In genomic region chr19:49468746-49469447, GRCh38 we compare ENCODE assay signal across 8 cellular contexts. TPM values are rescaled to one million over a fixed set of nuclear protein-coding genes. Genes with fewer than 3 reads are reported as not detected.
DNase-seq lines count a peak whose midpoint lies in the region; ATAC-seq and TF ChIP-seq lines count a peak whose summit lies in the region.

No MANE protein-coding gene starts in this region.

- DNase-seq in DMS153 treated with DMSO at 0.1 percent for 48 hours (lab: John Stamatoyannopoulos, UW; ENCODE audit: unreplicated experiment): peak; percentile 25
- DNase-seq in NCI-H1436 treated with DMSO at 0.1 percent for 48 hours (lab: John Stamatoyannopoulos, UW): peak; percentile 96
- peak; percentile 61 to 89 for DNase-seq in activated CD8-positive, alpha-beta memory T cell treated with anti-CD3 and anti-CD28 coated beads for 1 hour (ENCODE audit: extremely low read depth in 1 of 2, low read depth in 1 of 2)
- DNase-seq in esophagus muscularis mucosa (ENCODE audit: extremely low spot score): peak; percentile 95
- DNase-seq in posterior vena cava (ENCODE audit: low spot score): peak; percentile 91
- no peak for DNase-seq in putamen (ENCODE audit: low spot score)

- ATAC-seq in GM21723 (IDR thresholded peaks at IDR 0.05; ENCODE audit: unreplicated experiment) (peak; percentile 67), GM21390 (IDR thresholded peaks at IDR 0.05; ENCODE audit: unreplicated experiment) (no peak)

- peaks cover 29 to 35% (median 32%) of the 10 kb centered on the region in 4 donors for H3K4me1 ChIP-seq in esophagus muscularis mucosa

- intact Hi-C loops in esophagus muscularis mucosa (cut with DNase I): no loop called here
- intact Hi-C loops in posterior vena cava (cut with DNase I): no loop called here

- H3K4me3 ChIP-seq in esophagus muscularis mucosa: no peak overlapping the region

- H3K9me3 ChIP-seq in esophagus muscularis mucosa: no peaks in the 10 kb centered on the region

- no peak for TF ChIP-seq CTCF in esophagus muscularis mucosa (IDR thresholded peaks at IDR 0.05)

- 49% methylated on average over 9 of the region's 15 CpGs for WGBS in esophagus muscularis mucosa

- H3K27me3 ChIP-seq in esophagus muscularis mucosa: no peaks in the 10 kb centered on the region

- TF ChIP-seq EP300 in esophagus muscularis mucosa (IDR thresholded peaks at IDR 0.05): no peak

- TF ChIP-seq POLR2A in esophagus muscularis mucosa (IDR thresholded peaks at IDR 0.05; ENCODE audit: low read depth): no peak

- H3K36me3 ChIP-seq in esophagus muscularis mucosa: peaks cover 4 to 57% (median 24%) of the 10 kb centered on the region in 4 donors

- peak overlapping the region; percentile 51 to 77 (median 63) for H3K27ac ChIP-seq in esophagus muscularis mucosa (replicated peaks in 1 of 4)

RNA-seq across cellular contexts. Expression of gene FLT3LG, which starts 5.1 kb away (rescaled TPM):
- total RNA-seq in esophagus muscularis mucosa: 10 to 100 TPM in 2 of 4 donors, 1 to 10 TPM in 2; 5.5 to 11.5 (median 10.4) TPM
- total RNA-seq in posterior vena cava: 10 to 100 TPM in 1 of 2 donors, 1 to 10 TPM in 1; 7.3 to 12.0 TPM

RNA-seq across cellular contexts. Expression of gene ALDH16A1, which starts 15.9 kb away (rescaled TPM):
- total RNA-seq in esophagus muscularis mucosa (10 to 100 TPM; 22.1 to 29.1 (median 26.2) TPM), posterior vena cava (10 to 100 TPM; 17.3 to 24.2 TPM)

RNA-seq across cellular contexts. Expression of gene PIH1D1, which starts 17.3 kb away (rescaled TPM):
- total RNA-seq in esophagus muscularis mucosa (10 to 100 TPM; 73.6 to 84.0 (median 78.4) TPM), posterior vena cava (10 to 100 TPM; 34.4 to 36.6 TPM)

RNA-seq across cellular contexts. Expression of gene RPL13A, which starts 18.5 kb away (rescaled TPM):
- total RNA-seq in esophagus muscularis mucosa (1,000 to 10,000 TPM; 1,843 to 3,096 (median 2,688) TPM), posterior vena cava (1,000 to 10,000 TPM; 1,658 to 1,769 TPM)

RNA-seq across cellular contexts. Expression of gene RPS11, which starts 27.3 kb away (rescaled TPM):
- total RNA-seq in esophagus muscularis mucosa: 1,000 to 10,000 TPM; 1,719 to 5,089 (median 3,692) TPM
- total RNA-seq in posterior vena cava: 1,000 to 10,000 TPM; 1,242 to 1,344 TPM
